21 cellular contexts compared by ENCODE assay signal in the genomic region with DNA sequence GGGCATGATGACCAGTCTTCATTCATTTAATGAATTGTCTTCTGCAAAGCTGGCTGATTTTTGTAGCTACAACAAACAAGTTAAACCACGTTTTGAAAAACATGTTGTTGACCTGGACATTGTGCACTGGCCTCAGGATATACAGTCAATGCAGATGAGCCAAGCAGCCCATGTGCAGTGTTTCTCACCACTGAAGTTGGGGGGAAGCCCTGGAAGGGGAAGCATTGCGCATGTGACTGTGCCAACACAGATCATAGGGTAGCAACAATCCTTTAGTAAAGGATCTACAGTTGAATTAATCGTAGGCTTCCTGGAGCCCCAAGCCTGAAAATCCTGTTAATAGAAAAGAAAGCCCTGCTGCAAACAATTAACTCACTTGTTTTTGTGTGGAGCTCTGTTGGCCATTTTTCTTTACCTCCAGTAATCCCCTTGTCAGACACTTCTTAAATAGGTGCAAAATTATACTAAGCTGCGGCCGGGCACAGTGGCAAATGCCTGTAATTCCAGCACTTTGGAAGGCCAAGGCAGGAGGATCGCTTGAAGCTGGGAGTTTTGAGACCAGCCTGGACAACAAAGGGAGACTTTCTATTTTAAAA.
A peak's percentile ranks its signal among the peaks of the same experiment; 100 is the strongest.
DNase-seq lines count a peak whose midpoint lies in the region; ATAC-seq, FAIRE-seq and TF ChIP-seq lines count a peak whose summit lies in the region.
"Had no signal": no experiment of that assay in that cellular context is flagged by ENCODE, and none has a peak within 500 bp of the region (broad histone marks: within the 10 kb centered on the region; RNA-seq: fewer than 3 reads in every experiment).

No MANE protein-coding gene starts in this region.

- H3K4me1 ChIP-seq in GM23338 (ENCODE audit: insufficient read depth), result 0 out of 2 replicates have a peak, but pooled peaks cover 8% of the 10 kb centered on the region
- peaks cover 0 to 4% (median 0%) of the 10 kb centered on the region in 4 experiments; a peak in 2 of 7 replicates for H3K4me1 ChIP-seq in H1 (replicated peaks in 1 of 4; ENCODE audit: control insufficient read depth in 3 of 4, insufficient read depth in 4 of 4, low read length in 3 of 4)
- H3K4me1 ChIP-seq: heart left ventricle had no signal

- H4K5ac ChIP-seq in H1 (ENCODE audit: insufficient read length, low read depth, low read length), result no peak overlapping the region

- H4K91ac ChIP-seq in H1 (replicated peaks; ENCODE audit: insufficient read length, low read length), result no peak overlapping the region

- POLR2A ChIA-PET in H1 (lab: Charles Lee; ENCODE audit: partially characterized antibody), result no interaction called here

- WGBS in H1 (ENCODE audit: extremely low coverage in 1 of 2, insufficient coverage in 1 of 2, insufficient read length in 1 of 2, insufficient replicate concordance in 2 of 2, low coverage in 1 of 2, low lambda C conversion rate in 2 of 2, missing lambda C conversion rate in 1 of 2), 2 experiments, result 86% methylated on average over 6 of the region's 6 CpGs; no CpG with 5 or more reads in 1 of the 2 experiments

- H3K4me3 Mint-ChIP-seq in GM23338, result no peak overlapping the region
- H3K4me3 Mint-ChIP-seq in progenitor cell of endocrine pancreas (ENCODE audit: low read depth), result no peak overlapping the region
- H3K4me3 Mint-ChIP-seq: memory B cell, type B pancreatic cell had no signal

- no peak overlapping the region for H3K56ac ChIP-seq in H1 (replicated peaks; ENCODE audit: insufficient read length, low read depth, low read length)

- H3K79me2 ChIP-seq in GM23338 (replicated peaks; ENCODE audit: insufficient read depth) (peaks cover 7% of the 10 kb centered on the region), H1 (ENCODE audit: control insufficient read depth in 1 of 2, insufficient read depth in 2 of 2, low read length in 2 of 2) (no peaks in the 10 kb centered on the region; a peak in 1 of 4 replicates)

- H3K23me2 ChIP-seq in H1 (ENCODE audit: low read depth, low read length), result no peaks in the 10 kb centered on the region

- peak overlapping the region; percentile 43 for H3K27ac Mint-ChIP-seq in GM23338
- H3K27ac Mint-ChIP-seq in progenitor cell of endocrine pancreas, result peak overlapping the region; percentile 40
- H3K27ac Mint-ChIP-seq: activated T-helper 2 cell treated with anti-CD3 and anti-CD28 coated beads, Interferon-gamma antibody, Interleukin-2, Interleukin-4, amounts not matched to agents 10 μg/mL and 5 μg/mL and 100 μg/mL, durations not matched to agents 14 hours and 24 hours and 36 hours; memory B cell; type B pancreatic cell had no signal

- H3F3A ChIP-seq in GM23338 (replicated peaks; ENCODE audit: low read depth), result no peaks in the 10 kb centered on the region

- no peak overlapping the region for H3K27ac ChIP-seq in GM23338 (ENCODE audit: low read depth)
- 0 out of 2 replicates have a peak overlapping the region, but pooled peaks have one; percentile 11 for H3K27ac ChIP-seq in H1 (ENCODE audit: low read depth, low read length)
- H3K27ac ChIP-seq: body of pancreas, C4-2B, coronary artery, heart left ventricle, VCaP had no signal

- H2BK20ac ChIP-seq in H1 (ENCODE audit: low read length), result no peak overlapping the region

- H3K9ac ChIP-seq in H1 (replicated peaks in 1 of 4; ENCODE audit: extremely low read depth in 1 of 4, low read depth in 3 of 4, low read length in 3 of 4), result no peak overlapping the region
- H3K9ac ChIP-seq: SK-N-SH had no signal

- H3K23ac ChIP-seq in H1 (ENCODE audit: insufficient read length), result no peak overlapping the region

- DNase-seq in GM23338 (ENCODE audit: low spot score), result peak; percentile 11
- peak; percentile 42 for DNase-seq in NCI-H69 (lab: John Stamatoyannopoulos, UW)
- DNase-seq in H1 (ENCODE audit: low read depth in 1 of 2, low spot score in 2 of 2), result no peak
- DNase-seq in progenitor cell of endocrine pancreas (ENCODE audit: low spot score, unreplicated experiment), result no peak
- no peak for DNase-seq in UCSD-AML1 (lab: John Stamatoyannopoulos, UW; ENCODE audit: unreplicated experiment)
- no peak for DNase-seq in activated CD8-positive, alpha-beta memory T cell treated with anti-CD3 and anti-CD28 coated beads, Interleukin-2, amount 50 U/mL, for 4 hours
- DNase-seq: heart left ventricle; left cardiac atrium; NCI-H2107; SK-N-SH; stimulated activated CD4-positive, alpha-beta T cell treated with anti-CD3 and anti-CD28 coated beads, Interleukin-15, amount 100 ng/mL, for 24 hours; T-helper 2 cell had no signal

- no peaks in the 10 kb centered on the region for H3K9me2 ChIP-seq in GM23338 (ENCODE audit: insufficient read depth)
- H3K9me2 ChIP-seq: SK-N-SH had no signal

- TF ChIP-seq CTCF in GM23338 (conservative IDR thresholded peaks at IDR 0.05; ENCODE audit: low read depth in 2 of 2) (no peak), H1 (IDR thresholded peaks at IDR 0.05; ENCODE audit: control extremely low read depth in 1 of 3, insufficient read depth in 1 of 3, low read depth in 1 of 3, low read length in 3 of 3) (no peak), progenitor cell of endocrine pancreas (IDR thresholded peaks at IDR 0.05; ENCODE audit: unreplicated experiment) (no peak)

- H3K36me3 Mint-ChIP-seq in GM23338 (ENCODE audit: low read depth), result no peaks in the 10 kb centered on the region
- H3K36me3 Mint-ChIP-seq in progenitor cell of endocrine pancreas (ENCODE audit: insufficient read depth), result peaks cover 6% of the 10 kb centered on the region
- H3K36me3 Mint-ChIP-seq: type B pancreatic cell had no signal

- ATAC-seq in GM23338 (peak; percentile 35), HG03175 (IDR thresholded peaks at IDR 0.05; ENCODE audit: unreplicated experiment) (no peak)
- ATAC-seq: body of pancreas, heart left ventricle, left cardiac atrium, sciatic nerve had no signal

- no peak overlapping the region for H2BK15ac ChIP-seq in H1 (ENCODE audit: low read length)

- no peak overlapping the region for H2BK5ac ChIP-seq in H1 (ENCODE audit: low read depth, low read length)

- H3K9me3 ChIP-seq in H1 (ENCODE audit: insufficient read depth in 2 of 2, low read depth in 1 of 2, low read length in 1 of 2), result no peaks in the 10 kb centered on the region
- H3K9me3 ChIP-seq: body of pancreas, heart left ventricle, SK-N-SH had no signal

- H2AFZ ChIP-seq in GM23338 (no peak overlapping the region), H1 (ENCODE audit: low read length) (no peak overlapping the region)

- H3K79me1 ChIP-seq in H1 (ENCODE audit: low read depth, low read length), result no peaks in the 10 kb centered on the region

- no peak overlapping the region for H3K18ac ChIP-seq in H1 (ENCODE audit: extremely low read depth, low read length)

- CTCF ChIA-PET in H1 (lab: Charles Lee; ENCODE audit: partially characterized antibody), result interaction anchor here (0.6 kb wide), 1 partner anchor 15 kb away, joined by 3 read pairs; no protein-coding TSS in a partner anchor

- H3K14ac ChIP-seq in H1 (ENCODE audit: insufficient read length), result no peak overlapping the region

- H3K27me3 ChIP-seq in GM23338 (ENCODE audit: insufficient read depth) (no peaks in the 10 kb centered on the region), H1 (replicated peaks in 1 of 4; ENCODE audit: control insufficient read depth in 3 of 4, extremely low read depth in 1 of 4, insufficient read depth in 3 of 4, low read length in 3 of 4) (no peaks in the 10 kb centered on the region)
- H3K27me3 ChIP-seq: body of pancreas, heart left ventricle had no signal

- TF ChIP-seq EP300 in H1 (IDR thresholded peaks at IDR 0.05; ENCODE audit: borderline replicate concordance in 1 of 2, low read depth in 2 of 2, low read length in 2 of 2), result no peak

- TF ChIP-seq POLR2A in H1 (IDR thresholded peaks at IDR 0.05; ENCODE audit: control extremely low read depth in 1 of 2, low read depth in 2 of 2, low read length in 2 of 2), result no peak

- H2BK12ac ChIP-seq in H1 (ENCODE audit: low read depth, low read length), result no peak overlapping the region

- H3K4me3 ChIP-seq in GM23338, result no peak overlapping the region
- H3K4me3 ChIP-seq in H1 (ENCODE audit: extremely low read depth in 1 of 4, insufficient read depth in 2 of 4, low read depth in 3 of 4, low read length in 4 of 4), result no peak overlapping the region
- H3K4me3 ChIP-seq: body of pancreas, coronary artery, heart left ventricle had no signal

- H2BK120ac ChIP-seq in H1 (replicated peaks; ENCODE audit: low read depth, low read length), result no peak overlapping the region

- H3K4me1 Mint-ChIP-seq in GM23338, result peaks cover 13% of the 10 kb centered on the region
- H3K4me1 Mint-ChIP-seq in progenitor cell of endocrine pancreas (ENCODE audit: low read depth), result peaks cover 5% of the 10 kb centered on the region

- no peak overlapping the region for H2AK5ac ChIP-seq in H1 (ENCODE audit: low read depth, low read length)

- no peak overlapping the region for H3K4ac ChIP-seq in H1 (replicated peaks; ENCODE audit: insufficient read length, low read depth, low read length)

- no peak overlapping the region for H4K8ac ChIP-seq in H1 (ENCODE audit: extremely low read depth, insufficient read depth, low read length)

- H3K36me3 ChIP-seq in GM23338 (ENCODE audit: insufficient read depth), result no peaks in the 10 kb centered on the region
- H3K36me3 ChIP-seq in H1 (ENCODE audit: control insufficient read depth in 2 of 4, insufficient read depth in 4 of 4, low read length in 3 of 4), result no peaks in the 10 kb centered on the region
- H3K36me3 ChIP-seq: heart left ventricle had no signal

- no peaks in the 10 kb centered on the region; the same call in 1 of the 2 replicates for H4K20me1 ChIP-seq in GM23338 (replicated peaks; ENCODE audit: insufficient read depth)
- peaks cover 0 to 1% of the 10 kb centered on the region in 2 experiments for H4K20me1 ChIP-seq in H1 (replicated peaks in 1 of 2; ENCODE audit: control insufficient read depth in 1 of 2, insufficient read depth in 2 of 2, low read length in 2 of 2)

- no peak for TF ChIP-seq RAD21 in H1 (IDR thresholded peaks at IDR 0.05 in 1 of 2, conservative IDR thresholded peaks at IDR 0.05 in 1 of 2; ENCODE audit: low read depth in 2 of 2, low read length in 2 of 2)

- H3K9me3 Mint-ChIP-seq in GM23338, result no peaks in the 10 kb centered on the region
- H3K9me3 Mint-ChIP-seq in progenitor cell of endocrine pancreas (ENCODE audit: low read depth), result peaks cover 7% of the 10 kb centered on the region
- H3K9me3 Mint-ChIP-seq: activated T-helper 2 cell treated with anti-CD3 and anti-CD28 coated beads, Interferon-gamma antibody, Interleukin-2, Interleukin-4, amounts not matched to agents 10 μg/mL and 5 μg/mL and 100 μg/mL, durations not matched to agents 14 hours and 24 hours and 36 hours; memory B cell; type B pancreatic cell had no signal

- no peak for FAIRE-seq in H1 (lab: Jason Lieb, UNC)

- H3K27me3 Mint-ChIP-seq in GM23338 (ENCODE audit: insufficient read depth, low read depth, poor library complexity) (no peaks in the 10 kb centered on the region), progenitor cell of endocrine pancreas (no peaks in the 10 kb centered on the region)
- H3K27me3 Mint-ChIP-seq: memory B cell, type B pancreatic cell had no signal

- no peak overlapping the region for H3K4me2 ChIP-seq in GM23338
- H3K4me2 ChIP-seq in H1 (ENCODE audit: insufficient read depth in 1 of 2, low read depth in 2 of 2, low read length in 2 of 2), result no peak overlapping the region
- H3K4me2 ChIP-seq: SK-N-SH had no signal

TF ChIP-seq in GM23338, 12 proteins besides CTCF, POLR2A, EP300 and RAD21 (continues in another document):
- no peak for TF ChIP-seq ZNF114 (CRISPR knock-in tag; IDR thresholded peaks at IDR 0.05)

TF ChIP-seq in H1, 55 proteins besides CTCF, POLR2A, EP300 and RAD21 (continues in another document):
- TF ChIP-seq CHD1 (IDR thresholded peaks at IDR 0.05; ENCODE audit: low read depth, low read length), result no peak

Comparison
In these comparisons a context has a peak if more than half of its experiments do, and no peak if none do; other contexts are left out.
1. DNase-seq: peak in GM23338 (single experiment) and NCI-H69 (single experiment); none in H1 (0 of 2), progenitor cell of endocrine pancreas (single experiment), UCSD-AML1 (single experiment) and activated CD8-positive, alpha-beta memory T cell treated with anti-CD3 and anti-CD28 coated beads, Interleukin-2, amount 50 U/mL, for 4 hours (single experiment).